8 cellular contexts compared by ENCODE assay signal in genomic region chr12:100141666-100141997, GRCh38. TPM values are rescaled to one million over a fixed set of nuclear protein-coding genes. Genes with fewer than 3 reads are reported as not detected.
DNase-seq lines count a peak whose midpoint lies in the region; ATAC-seq, FAIRE-seq and TF ChIP-seq lines count a peak whose summit lies in the region.

No MANE protein-coding gene starts in this region.

- peak overlapping the region; percentile 98 for H2AFZ ChIP-seq in astrocyte (ENCODE audit: low read depth, low read length)

- no peaks in the 10 kb centered on the region for H3K27me3 ChIP-seq in NT2/D1 (ENCODE audit: insufficient read depth, insufficient read length)
- H3K27me3 ChIP-seq in astrocyte (ENCODE audit: insufficient read depth, low read length): no peaks in the 10 kb centered on the region
- H3K27me3 ChIP-seq in iPS DF 6.9 (ENCODE audit: control insufficient read depth, insufficient read depth, low read length): no peaks in the 10 kb centered on the region

- H3K79me2 ChIP-seq in astrocyte (ENCODE audit: insufficient read depth, low read length): peaks cover 57% of the 10 kb centered on the region

- peaks cover 35% of the 10 kb centered on the region for H4K20me1 ChIP-seq in astrocyte (ENCODE audit: insufficient read depth, low read length)

- peak overlapping the region; percentile 96 for H3K27ac ChIP-seq in astrocyte (ENCODE audit: low read depth, low read length)
- no peak overlapping the region for H3K27ac ChIP-seq in iPS DF 6.9 (ENCODE audit: low read length)
- H3K27ac ChIP-seq in skin epidermis: peak overlapping the region in 20 of 21 experiments; percentile 89 to 99 (median 96)

- TF ChIP-seq CTCF in astrocyte (IDR thresholded peaks at IDR 0.05; ENCODE audit: insufficient read depth, low read depth, low read length): no peak

- no peaks in the 10 kb centered on the region for H3K27me3 Mint-ChIP-seq in astrocyte (ENCODE audit: low read depth, unreplicated experiment)

- no peaks in the 10 kb centered on the region for H3K4me1 ChIP-seq in NT2/D1 (ENCODE audit: insufficient read depth, insufficient read length)
- H3K4me1 ChIP-seq in astrocyte (ENCODE audit: insufficient read depth, low read length): peaks cover 3% of the 10 kb centered on the region
- H3K4me1 ChIP-seq in iPS DF 6.9 (ENCODE audit: control insufficient read depth, insufficient read depth, low read length): no peaks in the 10 kb centered on the region

- DNase-seq in activated CD4-positive, CD25-positive, alpha-beta regulatory T cell treated with anti-CD3 and anti-CD28 coated beads, Interleukin-2, amount 50 U/mL, for 72 hours: no peak
- DNase-seq in NT2/D1 (ENCODE audit: low read depth, low spot score) (no peak), astrocyte (ENCODE audit: low read depth) (peak; percentile 90), iPS DF 6.9 (ENCODE audit: low read depth, low spot score) (no peak), GM19240 (ENCODE audit: insufficient read length, low spot score) (no peak)

- H3K36me3 ChIP-seq in NT2/D1 (ENCODE audit: insufficient read depth, insufficient read length, low read length) (no peaks in the 10 kb centered on the region), astrocyte (ENCODE audit: insufficient read depth, low read length) (no peaks in the 10 kb centered on the region), iPS DF 6.9 (ENCODE audit: control insufficient read depth, insufficient read depth, low read length) (no peaks in the 10 kb centered on the region)

- H3K4me1 Mint-ChIP-seq in astrocyte (ENCODE audit: low read depth, unreplicated experiment): peaks cover 13% of the 10 kb centered on the region

- no peaks in the 10 kb centered on the region for H3K36me3 Mint-ChIP-seq in astrocyte (ENCODE audit: low read depth, unreplicated experiment)

- FAIRE-seq in astrocyte (lab: Jason Lieb, UNC): peak; percentile 88

- H3K4me3 ChIP-seq in NT2/D1 (ENCODE audit: insufficient read length, low read depth): peak overlapping the region; percentile 96
- peak overlapping the region; percentile 88 for H3K4me3 ChIP-seq in astrocyte (ENCODE audit: insufficient read depth, low read depth, low read length)
- peak overlapping the region; percentile 94; the same call in 1 of the 2 replicates for H3K4me3 ChIP-seq in iPS DF 6.9 (ENCODE audit: low read length)
- H3K4me3 ChIP-seq in skin epidermis: peak overlapping the region; percentile 77 to 99 (median 95)

- peak overlapping the region; percentile 99 for H3K27ac Mint-ChIP-seq in astrocyte (ENCODE audit: unreplicated experiment)

- peak overlapping the region; percentile 98 for H3K9ac ChIP-seq in NT2/D1 (ENCODE audit: insufficient read length, low read depth)
- peak overlapping the region; percentile 99 for H3K9ac ChIP-seq in astrocyte (ENCODE audit: low read length)

- peaks cover 11% of the 10 kb centered on the region; the same call in 1 of the 2 replicates for H3K9me3 ChIP-seq in NT2/D1 (ENCODE audit: insufficient read depth, low read length)
- H3K9me3 ChIP-seq in astrocyte (ENCODE audit: insufficient read depth, low read depth, low read length): no peaks in the 10 kb centered on the region
- no peaks in the 10 kb centered on the region for H3K9me3 ChIP-seq in iPS DF 6.9 (ENCODE audit: control insufficient read depth, insufficient read depth, low read length)

- H3K9me3 Mint-ChIP-seq in astrocyte (ENCODE audit: unreplicated experiment): no peaks in the 10 kb centered on the region

- peak; percentile 75 to 79 for ATAC-seq in activated CD4-positive, CD25-positive, alpha-beta regulatory T cell treated with anti-CD3 and anti-CD28 coated beads, Interleukin-2, amount 50 U/mL, for 24 hours
- peak; percentile 21 for ATAC-seq in HG02852 (IDR thresholded peaks at IDR 0.05; ENCODE audit: unreplicated experiment)

- H3K4me3 Mint-ChIP-seq in astrocyte (ENCODE audit: unreplicated experiment): peak overlapping the region; percentile 99

- H3K4me2 ChIP-seq in astrocyte (ENCODE audit: low read length): peak overlapping the region; percentile 87

- no CpG with 5 or more reads among the region's 6 CpGs for WGBS in iPS DF 6.9 (ENCODE audit: insufficient coverage, insufficient read length)

RNA-seq across cellular contexts. Expression of gene BLTP3B, which starts 1.0 kb away (rescaled TPM):
- total RNA-seq in astrocyte: 13.3 and 16.0 TPM in 2 replicates

RNA-seq across cellular contexts. Expression of gene ACTR6, which starts 59.0 kb away (rescaled TPM):
- 23.9 and 26.6 TPM in 2 replicates for total RNA-seq in astrocyte
